In genomic region chr17:57407287-57408063, GRCh38 we compare ENCODE assay signal across 1 cellular context.
TF ChIP-seq lines count a peak whose summit lies in the region.

No MANE protein-coding gene starts in this region.

TF ChIP-seq in SK-N-SH, 30 proteins besides CTCF, POLR2A, EP300 and RAD21 (continued from another document):
- TF ChIP-seq MAX (IDR thresholded peaks at IDR 0.05; ENCODE audit: low read depth) (no peak), RXRA (IDR thresholded peaks at IDR 0.05; ENCODE audit: borderline replicate concordance, low read depth) (no peak), TAF1 (IDR thresholded peaks at IDR 0.05; ENCODE audit: borderline replicate concordance, low read depth, low read length) (no peak), ELF1 (IDR thresholded peaks at IDR 0.05) (no peak), TCF12 (IDR thresholded peaks at IDR 0.05) (no peak), FOXJ3 (CRISPR knock-in tag; IDR thresholded peaks at IDR 0.05) (no peak)
- TF ChIP-seq, protein P1, sequence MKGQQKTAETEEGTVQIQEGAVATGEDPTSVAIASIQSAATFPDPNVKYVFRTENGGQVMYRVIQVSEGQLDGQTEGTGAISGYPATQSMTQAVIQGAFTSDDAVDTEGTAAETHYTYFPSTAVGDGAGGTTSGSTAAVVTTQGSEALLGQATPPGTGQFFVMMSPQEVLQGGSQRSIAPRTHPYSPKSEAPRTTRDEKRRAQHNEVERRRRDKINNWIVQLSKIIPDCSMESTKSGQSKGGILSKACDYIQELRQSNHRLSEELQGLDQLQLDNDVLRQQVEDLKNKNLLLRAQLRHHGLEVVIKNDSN (IDR thresholded peaks at IDR 0.05; ENCODE audit: borderline replicate concordance, low read depth): no peak
